Comparison of ENCODE assay signal across 23 cellular contexts in the genomic region with DNA sequence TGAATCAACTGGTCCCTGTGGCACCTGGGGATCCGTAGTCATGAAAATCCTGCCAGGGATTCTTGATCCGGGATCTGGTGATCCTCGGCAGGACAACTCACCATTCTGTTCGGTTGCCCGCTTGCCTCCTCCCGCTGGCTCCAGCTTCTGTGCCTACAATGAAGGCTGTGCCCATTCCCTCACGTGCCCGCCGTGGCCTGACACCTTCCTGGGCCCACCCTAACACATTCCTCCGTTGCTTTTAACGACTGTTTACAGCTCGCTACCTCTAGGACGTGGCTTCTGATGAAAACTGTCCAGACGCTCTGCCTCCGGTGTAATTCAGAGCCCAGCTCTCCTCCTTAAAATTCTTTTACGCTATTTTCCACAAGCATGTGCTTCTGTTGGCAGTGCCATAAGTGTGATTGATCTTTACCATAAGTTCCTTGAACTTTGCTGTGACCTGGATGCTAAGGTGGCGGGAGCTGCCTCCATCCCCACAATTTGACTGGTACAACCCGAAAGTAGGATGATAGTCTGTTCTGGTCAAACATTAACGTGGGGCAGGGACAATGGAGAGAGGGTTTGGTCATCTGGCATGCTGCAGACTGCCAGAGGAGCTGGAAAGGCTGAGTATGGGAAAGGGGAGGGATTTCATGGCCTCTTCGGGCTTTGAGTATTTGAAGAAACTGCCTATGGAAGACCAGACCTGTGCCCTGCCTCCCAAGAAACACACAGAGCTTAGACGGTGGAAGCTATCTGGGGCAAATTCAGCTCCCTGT.
A peak's percentile ranks its signal among the peaks of the same experiment; 100 is the strongest.
DNase-seq lines count a peak whose midpoint lies in the region; ATAC-seq, FAIRE-seq and TF ChIP-seq lines count a peak whose summit lies in the region.
"Had no signal": no experiment of that assay in that cellular context is flagged by ENCODE, and none has a peak within 500 bp of the region (broad histone marks: within the 10 kb centered on the region; RNA-seq: fewer than 3 reads in every experiment).

No MANE protein-coding gene starts in this region.

- H3K14ac ChIP-seq in IMR-90 (replicated peaks; ENCODE audit: low read depth, low read length) (peak overlapping the region; percentile 59), H1 (ENCODE audit: insufficient read length) (no peak overlapping the region), mesenchymal stem cell (ENCODE audit: low read length in 2 of 2) (peak overlapping the region in 1 of 2 experiments; percentile 98), trophoblast cell (ENCODE audit: low read length) (no peak overlapping the region)

- H3K56ac ChIP-seq in IMR-90 (ENCODE audit: extremely low read depth, insufficient read depth, low read length) (0 out of 2 replicates have a peak overlapping the region, but pooled peaks have one; percentile 22), H1 (replicated peaks; ENCODE audit: insufficient read length, low read depth, low read length) (no peak overlapping the region)

- H3K4ac ChIP-seq in IMR-90 (ENCODE audit: low read depth, low read length) (peak overlapping the region; percentile 93), H1 (replicated peaks; ENCODE audit: insufficient read length, low read depth, low read length) (no peak overlapping the region), mesenchymal stem cell (ENCODE audit: low read depth in 1 of 2, low read length in 2 of 2) (peak overlapping the region; percentile 70 to 99), trophoblast cell (ENCODE audit: low read depth, low read length) (no peak overlapping the region)

- TF ChIP-seq EP300 in H1 (IDR thresholded peaks at IDR 0.05; ENCODE audit: borderline replicate concordance in 1 of 2, low read depth in 2 of 2, low read length in 2 of 2) = no peak

- no peaks in the 10 kb centered on the region for H3K36me3 ChIP-seq in IMR-90 (ENCODE audit: control insufficient read depth, insufficient read depth, low read length)
- no peaks in the 10 kb centered on the region; a peak in 2 of 8 replicates for H3K36me3 ChIP-seq in H1 (ENCODE audit: control insufficient read depth in 2 of 4, insufficient read depth in 4 of 4, low read length in 3 of 4)
- H3K36me3 ChIP-seq in mesenchymal stem cell (ENCODE audit: control insufficient read depth in 1 of 2, insufficient read depth in 2 of 2, low read depth in 1 of 2, low read length in 2 of 2) = peaks cover 0 to 4% of the 10 kb centered on the region in 2 experiments
- H3K36me3 ChIP-seq in urinary bladder (ENCODE audit: insufficient read depth) = no peaks in the 10 kb centered on the region
- H3K36me3 ChIP-seq in trophoblast cell (ENCODE audit: control insufficient read depth in 1 of 2, insufficient read depth in 2 of 2, low read length in 2 of 2) = no peaks in the 10 kb centered on the region

- in situ Hi-C loops in IMR-90 (cut with MboI; ENCODE audit: low sequenced_read_pairs) = no loop called here

- H3K9me1 ChIP-seq in IMR-90 (ENCODE audit: insufficient read depth, low read length) = peaks cover 13% of the 10 kb centered on the region

- H3K9me3 ChIP-seq in IMR-90 (ENCODE audit: control insufficient read depth, insufficient read depth, low read length) (peaks cover 13% of the 10 kb centered on the region), H1 (ENCODE audit: insufficient read depth in 2 of 2, low read depth in 1 of 2, low read length in 1 of 2) (0 out of 4 replicates have a peak, but pooled peaks cover 0 to 8% of the 10 kb centered on the region in 2 experiments), mesenchymal stem cell (ENCODE audit: control insufficient read depth, low read length) (no peaks in the 10 kb centered on the region), trophoblast cell (ENCODE audit: insufficient read depth, low read depth, low read length) (peaks cover 6% of the 10 kb centered on the region)
- H3K9me3 ChIP-seq: SK-N-SH had no signal

- H2AK5ac ChIP-seq in IMR-90 (ENCODE audit: low read depth, low read length) (peak overlapping the region; percentile 87), H1 (ENCODE audit: low read depth, low read length) (no peak overlapping the region), mesenchymal stem cell (ENCODE audit: low read length, severe bottlenecking) (no peak overlapping the region), trophoblast cell (ENCODE audit: low read length) (no peak overlapping the region)

- TF ChIP-seq CTCF in IMR-90 (conservative IDR thresholded peaks at IDR 0.05; ENCODE audit: low read depth, low read length) = no peak
- no peak for TF ChIP-seq CTCF in H1 (IDR thresholded peaks at IDR 0.05; ENCODE audit: control extremely low read depth in 1 of 3, insufficient read depth in 1 of 3, low read depth in 1 of 3, low read length in 3 of 3)

- no peak overlapping the region for H2AK9ac ChIP-seq in IMR-90 (replicated peaks; ENCODE audit: low read depth, low read length, poor library complexity)

- H4K20me1 ChIP-seq in IMR-90 (ENCODE audit: insufficient read depth, low read length) (no peaks in the 10 kb centered on the region), H1 (replicated peaks in 1 of 2; ENCODE audit: control insufficient read depth in 1 of 2, insufficient read depth in 2 of 2, low read length in 2 of 2) (peaks cover 0 to 10% of the 10 kb centered on the region in 2 experiments)

- H2BK120ac ChIP-seq in IMR-90 (ENCODE audit: low read depth, low read length) (peak overlapping the region; percentile 86), H1 (replicated peaks; ENCODE audit: low read depth, low read length) (no peak overlapping the region), mesenchymal stem cell (ENCODE audit: low read depth, low read length) (peak overlapping the region; percentile 59), trophoblast cell (ENCODE audit: insufficient read depth, low read length, poor library complexity) (no peak overlapping the region)

- H3K4me3 ChIP-seq in IMR-90 (ENCODE audit: insufficient read depth, low read depth, low read length) (no peak overlapping the region), H1 (ENCODE audit: extremely low read depth in 1 of 4, insufficient read depth in 2 of 4, low read depth in 3 of 4, low read length in 4 of 4) (no peak overlapping the region), mesenchymal stem cell (ENCODE audit: insufficient read depth in 1 of 2, low read depth in 1 of 2, low read length in 2 of 2) (no peak overlapping the region), urinary bladder (ENCODE audit: low read depth, low read length) (no peak overlapping the region), trophoblast cell (ENCODE audit: low read depth, low read length) (no peak overlapping the region)

- no peak for FAIRE-seq in H1 (lab: Jason Lieb, UNC)
- FAIRE-seq: colon, GM12891 had no signal

- H2AFZ ChIP-seq in IMR-90 (replicated peaks; ENCODE audit: low read length, poor library complexity) = no peak overlapping the region
- no peak overlapping the region for H2AFZ ChIP-seq in H1 (ENCODE audit: low read length)
- H2AFZ ChIP-seq in mesenchymal stem cell (ENCODE audit: low read depth, low read length) = peak overlapping the region; percentile 33
- H2AFZ ChIP-seq in trophoblast cell (ENCODE audit: insufficient read depth, low read length, poor library complexity) = no peak overlapping the region
- H2AFZ ChIP-seq: parathyroid adenoma had no signal

- H3K4me2 ChIP-seq in IMR-90 (ENCODE audit: low read depth, low read length) = no peak overlapping the region
- no peak overlapping the region for H3K4me2 ChIP-seq in H1 (ENCODE audit: insufficient read depth in 1 of 2, low read depth in 2 of 2, low read length in 2 of 2)
- no peak overlapping the region for H3K4me2 ChIP-seq in mesenchymal stem cell (ENCODE audit: low read length, poor library complexity, severe bottlenecking)
- no peak overlapping the region for H3K4me2 ChIP-seq in trophoblast cell (ENCODE audit: low read length)
- H3K4me2 ChIP-seq: SK-N-SH had no signal

- dilution Hi-C loops in IMR-90 (cut with HindIII; ENCODE audit: low sequenced_read_pairs, unreplicated experiment) = no loop called here

- peaks cover 14% of the 10 kb centered on the region for H3K23me2 ChIP-seq in H1 (ENCODE audit: low read depth, low read length)

- H3K4me1 ChIP-seq in IMR-90 (ENCODE audit: control insufficient read depth, insufficient read depth, low read length) (peaks cover 16% of the 10 kb centered on the region), H1 (replicated peaks in 1 of 4; ENCODE audit: control insufficient read depth in 3 of 4, insufficient read depth in 4 of 4, low read length in 3 of 4) (peaks cover 2 to 10% (median 3%) of the 10 kb centered on the region in 4 experiments; a peak in 4 of 7 replicates), mesenchymal stem cell (ENCODE audit: control insufficient read depth, insufficient read depth, low read depth, low read length) (peaks cover 6% of the 10 kb centered on the region), urinary bladder (ENCODE audit: insufficient read depth) (no peaks in the 10 kb centered on the region), trophoblast cell (ENCODE audit: control insufficient read depth in 1 of 2, insufficient read depth in 2 of 2, low read length in 2 of 2) (peaks cover 8 to 13% of the 10 kb centered on the region in 2 experiments)
- H3K4me1 ChIP-seq: parathyroid adenoma had no signal

- 58% methylated on average over 9 of the region's 21 CpGs; no CpG with 5 or more reads in 1 of the 2 experiments for WGBS in IMR-90 (ENCODE audit: extremely low coverage in 2 of 2, insufficient read length in 1 of 2), 2 experiments
- 91% methylated on average over 21 of the region's 21 CpGs; no CpG with 5 or more reads in 1 of the 2 experiments for WGBS in H1 (ENCODE audit: extremely low coverage in 1 of 2, insufficient coverage in 1 of 2, insufficient read length in 1 of 2, insufficient replicate concordance in 2 of 2, low coverage in 1 of 2, low lambda C conversion rate in 2 of 2, missing lambda C conversion rate in 1 of 2), 2 experiments
- 46% methylated on average over 20 of the region's 21 CpGs for WGBS in mesenchymal stem cell
- WGBS in urinary bladder = 75% methylated on average over 21 of the region's 21 CpGs
- whole genome bisulfite sequencing in trophoblast cell (ENCODE audit: extremely low coverage, insufficient coverage, insufficient read length) = no CpG with 5 or more reads among the region's 21 CpGs

- peak overlapping the region; percentile 97 for H3K27ac ChIP-seq in IMR-90 (ENCODE audit: insufficient read depth, low read length)
- H3K27ac ChIP-seq in H1 (ENCODE audit: low read depth, low read length) = no peak overlapping the region
- H3K27ac ChIP-seq in mesenchymal stem cell (ENCODE audit: low read length, poor library complexity, severe bottlenecking) = no peak overlapping the region
- peak overlapping the region; percentile 31 for H3K27ac ChIP-seq in urinary bladder (ENCODE audit: low read depth)
- H3K27ac ChIP-seq in trophoblast cell (ENCODE audit: low read depth, low read length) = no peak overlapping the region
- H3K27ac ChIP-seq: parathyroid adenoma had no signal

- POLR2A ChIA-PET in IMR-90 (lab: Charles Lee; ENCODE audit: unreplicated experiment) = interaction anchor here (0.5 to 0.6 kb wide), 3 partner anchors 24 to 1153 kb away, joined by 3 to 4 read pairs (median 3); no protein-coding TSS in a partner anchor
- POLR2A ChIA-PET in H1 (lab: Charles Lee; ENCODE audit: partially characterized antibody) = no interaction called here

- H3K23ac ChIP-seq in IMR-90 (ENCODE audit: low read depth, low read length) (no peak overlapping the region), H1 (ENCODE audit: insufficient read length) (no peak overlapping the region), mesenchymal stem cell (ENCODE audit: low read length in 2 of 2) (peak overlapping the region in 1 of 2 experiments; percentile 89), trophoblast cell (ENCODE audit: low read length) (no peak overlapping the region)

- H3K9ac ChIP-seq in IMR-90 (ENCODE audit: low read depth, low read length) (no peak overlapping the region), H1 (replicated peaks in 1 of 4; ENCODE audit: extremely low read depth in 1 of 4, low read depth in 3 of 4, low read length in 3 of 4) (no peak overlapping the region), mesenchymal stem cell (ENCODE audit: low read length) (no peak overlapping the region), trophoblast cell (ENCODE audit: low read length) (no peak overlapping the region)
- H3K9ac ChIP-seq: parathyroid adenoma, SK-N-SH had no signal

- no peak for TF ChIP-seq POLR2A in IMR-90 (IDR thresholded peaks at IDR 0.05; ENCODE audit: low read depth, low read length)
- no peak for TF ChIP-seq POLR2A in H1 (IDR thresholded peaks at IDR 0.05; ENCODE audit: control extremely low read depth in 1 of 2, low read depth in 2 of 2, low read length in 2 of 2)

- H3K79me1 ChIP-seq in IMR-90 (ENCODE audit: low read depth in 1 of 2, low read length in 2 of 2) (no peaks in the 10 kb centered on the region), H1 (ENCODE audit: low read depth, low read length) (peaks cover 4% of the 10 kb centered on the region; the same call in 1 of the 2 replicates), mesenchymal stem cell (replicated peaks; ENCODE audit: low read length, poor library complexity, severe bottlenecking) (no peaks in the 10 kb centered on the region), trophoblast cell (ENCODE audit: low read length) (no peaks in the 10 kb centered on the region)

- H3K27me3 ChIP-seq in IMR-90 (ENCODE audit: control insufficient read depth, insufficient read depth, low read length) (no peaks in the 10 kb centered on the region), H1 (replicated peaks in 1 of 4; ENCODE audit: control insufficient read depth in 3 of 4, extremely low read depth in 1 of 4, insufficient read depth in 3 of 4, low read length in 3 of 4) (no peaks in the 10 kb centered on the region), mesenchymal stem cell (ENCODE audit: control insufficient read depth in 1 of 2, insufficient read depth in 1 of 2, low read length in 2 of 2) (no peaks in the 10 kb centered on the region), trophoblast cell (ENCODE audit: insufficient read depth, low read length) (no peaks in the 10 kb centered on the region)

- intact Hi-C loops in IMR-90 (cut with micrococcal nuclease) = loop anchor here (1.0 to 5.0 kb wide), 4 partner anchors 38 to 371 kb away; a partner anchor contains a TSS
- intact Hi-C loops in sciatic nerve (cut with DNase I) = no loop called here

- ATAC-seq in IMR-90 (ENCODE audit: low read depth) (no peak), sciatic nerve (no peak)
- ATAC-seq: naive thymus-derived CD8-positive, alpha-beta T cell had no signal

- H4K8ac ChIP-seq in IMR-90 (ENCODE audit: low read depth in 2 of 2, low read length in 2 of 2) = peak overlapping the region; percentile 77 to 87
- H4K8ac ChIP-seq in H1 (ENCODE audit: extremely low read depth, insufficient read depth, low read length) = no peak overlapping the region; the same call in 1 of the 2 replicates
- H4K8ac ChIP-seq in mesenchymal stem cell (ENCODE audit: low read length) = peak overlapping the region; percentile 86
- no peak overlapping the region for H4K8ac ChIP-seq in trophoblast cell (ENCODE audit: low read depth, low read length)

- H2BK20ac ChIP-seq in IMR-90 (ENCODE audit: low read depth, low read length) = peak overlapping the region; percentile 69
- no peak overlapping the region for H2BK20ac ChIP-seq in H1 (ENCODE audit: low read length)

- H3K18ac ChIP-seq in IMR-90 (ENCODE audit: low read depth, low read length) = peak overlapping the region; percentile 93
- H3K18ac ChIP-seq in H1 (ENCODE audit: extremely low read depth, low read length) = no peak overlapping the region
- peak overlapping the region; percentile 93 to 98 for H3K18ac ChIP-seq in mesenchymal stem cell (ENCODE audit: low read depth in 1 of 2, low read length in 2 of 2)
- no peak overlapping the region for H3K18ac ChIP-seq in trophoblast cell (ENCODE audit: low read length)

- H2BK15ac ChIP-seq in IMR-90 (ENCODE audit: low read depth, low read length) (peak overlapping the region; percentile 60; the same call in 2 of the 3 replicates), H1 (ENCODE audit: low read length) (0 out of 2 replicates have a peak overlapping the region, but pooled peaks have one; percentile 16), mesenchymal stem cell (ENCODE audit: low read depth, poor library complexity, severe bottlenecking) (no peak overlapping the region)

- H4K91ac ChIP-seq in IMR-90 (ENCODE audit: insufficient read depth, low read depth, low read length) (peak overlapping the region; percentile 88), H1 (replicated peaks; ENCODE audit: insufficient read length, low read length) (no peak overlapping the region), mesenchymal stem cell (ENCODE audit: low read length) (peak overlapping the region; percentile 92), trophoblast cell (ENCODE audit: low read depth, low read length) (no peak overlapping the region)

- TF ChIP-seq RAD21 in IMR-90 (IDR thresholded peaks at IDR 0.05; ENCODE audit: low read length) (no peak), H1 (IDR thresholded peaks at IDR 0.05 in 1 of 2, conservative IDR thresholded peaks at IDR 0.05 in 1 of 2; ENCODE audit: low read depth in 2 of 2, low read length in 2 of 2) (no peak)

- DNase-seq in IMR-90 (no peak), H1 (ENCODE audit: low read depth in 1 of 2, low spot score in 2 of 2) (no peak), mesenchymal stem cell (peak; percentile 71), NCI-H2081 treated with DMSO at 0.1 percent for 48 hours (lab: John Stamatoyannopoulos, UW) (no peak), sciatic nerve (ENCODE audit: low spot score) (no peak), trophoblast cell (no peak)
- DNase-seq: activated CD4-positive, alpha-beta memory T cell treated with anti-CD3 and anti-CD28 coated beads for 36 hours; activated CD4-positive, CD25-positive, alpha-beta regulatory T cell; activated gamma-delta T cell; activated T-cell treated with anti-CD3 and anti-CD28 coated beads for 4 hours; AML-193; DND-41; endodermal cell; Kasumi-1; naive thymus-derived CD8-positive, alpha-beta T cell; NCI-H1092 treated with DMSO at 0.1 percent for 48 hours; NCI-H2107; NCI-H510A; SK-N-SH had no signal

- H4K5ac ChIP-seq in IMR-90 (ENCODE audit: low read depth, low read length) (peak overlapping the region; percentile 93), H1 (ENCODE audit: insufficient read length, low read depth, low read length) (no peak overlapping the region)

- CTCF ChIA-PET in IMR-90 (lab: Yijun Ruan, JAX) = interaction anchor here (0.6 to 1.8 kb wide), 3 partner anchors 10 to 100 kb away, joined by 3 to 4 read pairs (median 3); no protein-coding TSS in a partner anchor
- CTCF ChIA-PET in H1 (lab: Charles Lee; ENCODE audit: partially characterized antibody) = interaction anchor here (0.6 to 6.3 kb wide), 4 partner anchors 9 to 599 kb away, joined by 4 to 32 read pairs (median 4); no protein-coding TSS in a partner anchor

- no peaks in the 10 kb centered on the region for H3K79me2 ChIP-seq in H1 (ENCODE audit: control insufficient read depth in 1 of 2, insufficient read depth in 2 of 2, low read length in 2 of 2)
- H3K79me2 ChIP-seq in trophoblast cell (ENCODE audit: control insufficient read depth, insufficient read depth, low read length, poor library complexity) = no peaks in the 10 kb centered on the region
- H3K79me2 ChIP-seq: parathyroid adenoma had no signal

- no TSS peak for BruUV-seq in IMR-90 (replicated peaks; lab: Mats Ljungman, UMichigan)

- no peak overlapping the region for H4K12ac ChIP-seq in trophoblast cell (ENCODE audit: low read depth, low read length)

- H2BK12ac ChIP-seq in H1 (ENCODE audit: low read depth, low read length) (no peak overlapping the region), mesenchymal stem cell (ENCODE audit: low read length in 2 of 2) (peak overlapping the region; percentile 95 to 100), trophoblast cell (ENCODE audit: low read length) (no peak overlapping the region)

- H2BK5ac ChIP-seq in IMR-90 (ENCODE audit: low read depth, low read length, poor library complexity, severe bottlenecking) (peak overlapping the region; percentile 79), H1 (ENCODE audit: low read depth, low read length) (no peak overlapping the region), mesenchymal stem cell (ENCODE audit: low read depth, low read length, poor library complexity, severe bottlenecking) (no peak overlapping the region), trophoblast cell (ENCODE audit: low read depth, low read length, poor library complexity) (no peak overlapping the region)

Comparison
In these comparisons a context has a peak if more than half of its experiments do, and no peak if none do; other contexts are left out.
1. H2BK120ac ChIP-seq: peak in IMR-90 (single experiment) and mesenchymal stem cell (single experiment); none in H1 (single experiment) and trophoblast cell (single experiment).
2. H3K18ac ChIP-seq: peak in IMR-90 (single experiment) and mesenchymal stem cell (2 of 2); none in H1 (single experiment) and trophoblast cell (single experiment).
3. H3K27ac ChIP-seq: peak in IMR-90 (single experiment) and urinary bladder (single experiment); none in H1 (single experiment), mesenchymal stem cell (single experiment) and trophoblast cell (single experiment).
4. H3K4ac ChIP-seq: peak in IMR-90 (single experiment) and mesenchymal stem cell (2 of 2); none in H1 (single experiment) and trophoblast cell (single experiment).
5. H4K8ac ChIP-seq: peak in IMR-90 (2 of 2) and mesenchymal stem cell (single experiment); none in H1 (single experiment) and trophoblast cell (single experiment).
6. H4K91ac ChIP-seq: peak in IMR-90 (single experiment) and mesenchymal stem cell (single experiment); none in H1 (single experiment) and trophoblast cell (single experiment).
7. H2BK12ac ChIP-seq: peak in mesenchymal stem cell (2 of 2); none in H1 (single experiment) and trophoblast cell (single experiment).